ENCODE assay signal across 1 cellular context in genomic region chr17:48970865-48971687, GRCh38.
A peak's percentile ranks its signal among the peaks of the same experiment; 100 is the strongest.
TF ChIP-seq lines count a peak whose summit lies in the region.

No MANE protein-coding gene starts in this region.

TF ChIP-seq in HepG2, 621 proteins besides CTCF, POLR2A, EP300 and RAD21 (continued from another document and continues in another):
- TF ChIP-seq STAT6 (CRISPR knock-in tag; IDR thresholded peaks at IDR 0.05; ENCODE audit: borderline replicate concordance): no peak
- peak; percentile 76; the same call in 1 of the 2 replicates for TF ChIP-seq ZNF609 (CRISPR knock-in tag; IDR thresholded peaks at IDR 0.05; ENCODE audit: borderline replicate concordance)
- TF ChIP-seq RBFOX2 (IDR thresholded peaks at IDR 0.05; ENCODE audit: low read depth, low read length): no peak
- no peak for TF ChIP-seq ATF1 (CRISPR knock-in tag; IDR thresholded peaks at IDR 0.05)
- TF ChIP-seq ZNF775 (CRISPR knock-in tag; IDR thresholded peaks at IDR 0.05; ENCODE audit: borderline replicate concordance): no peak
- TF ChIP-seq ZNF644 (CRISPR knock-in tag; IDR thresholded peaks at IDR 0.05; ENCODE audit: low read depth): peak; percentile 89; the same call in 1 of the 2 replicates
- TF ChIP-seq SP1 (IDR thresholded peaks at IDR 0.05): no peak
- no peak for TF ChIP-seq SP1 (CRISPR knock-in tag; IDR thresholded peaks at IDR 0.05)
- TF ChIP-seq KMT2B (CRISPR knock-in tag; IDR thresholded peaks at IDR 0.05): peak; percentile 74; the same call in 1 of the 2 replicates
- peak; percentile 37 for TF ChIP-seq CEBPG (CRISPR knock-in tag; IDR thresholded peaks at IDR 0.05)
- TF ChIP-seq, protein P1, sequence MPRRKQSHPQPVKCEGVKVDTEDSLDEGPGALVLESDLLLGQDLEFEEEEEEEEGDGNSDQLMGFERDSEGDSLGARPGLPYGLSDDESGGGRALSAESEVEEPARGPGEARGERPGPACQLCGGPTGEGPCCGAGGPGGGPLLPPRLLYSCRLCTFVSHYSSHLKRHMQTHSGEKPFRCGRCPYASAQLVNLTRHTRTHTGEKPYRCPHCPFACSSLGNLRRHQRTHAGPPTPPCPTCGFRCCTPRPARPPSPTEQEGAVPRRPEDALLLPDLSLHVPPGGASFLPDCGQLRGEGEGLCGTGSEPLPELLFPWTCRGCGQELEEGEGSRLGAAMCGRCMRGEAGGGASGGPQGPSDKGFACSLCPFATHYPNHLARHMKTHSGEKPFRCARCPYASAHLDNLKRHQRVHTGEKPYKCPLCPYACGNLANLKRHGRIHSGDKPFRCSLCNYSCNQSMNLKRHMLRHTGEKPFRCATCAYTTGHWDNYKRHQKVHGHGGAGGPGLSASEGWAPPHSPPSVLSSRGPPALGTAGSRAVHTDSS (CRISPR knock-in tag; conservative IDR thresholded peaks at IDR 0.05): 0 out of 2 replicates have a peak, but pooled peaks have one; percentile 44
- TF ChIP-seq ARID5B (CRISPR knock-in tag; IDR thresholded peaks at IDR 0.05): peak; percentile 92
- TF ChIP-seq ETV5 (CRISPR knock-in tag; IDR thresholded peaks at IDR 0.05; ENCODE audit: borderline replicate concordance): peak; percentile 63
- peak; percentile 47; the same call in 1 of the 2 replicates for TF ChIP-seq ZNF878 (CRISPR knock-in tag; IDR thresholded peaks at IDR 0.05)
- TF ChIP-seq PCBP2 (optimal IDR thresholded peaks at IDR 0.05; ENCODE audit: low read depth, low read length, poor library complexity, severe bottlenecking): no peak
- TF ChIP-seq ZBTB33 (CRISPR knock-in tag; IDR thresholded peaks at IDR 0.05): peak; percentile 21; the same call in 1 of the 2 replicates
- no peak for TF ChIP-seq ZBTB39 (CRISPR knock-in tag; IDR thresholded peaks at IDR 0.05)
- no peak for TF ChIP-seq ATM (IDR thresholded peaks at IDR 0.05; ENCODE audit: borderline replicate concordance)
- 0 out of 2 replicates have a peak, but pooled peaks have one; percentile 65 for TF ChIP-seq ERF (CRISPR knock-in tag; IDR thresholded peaks at IDR 0.05)
- TF ChIP-seq, protein P2, sequence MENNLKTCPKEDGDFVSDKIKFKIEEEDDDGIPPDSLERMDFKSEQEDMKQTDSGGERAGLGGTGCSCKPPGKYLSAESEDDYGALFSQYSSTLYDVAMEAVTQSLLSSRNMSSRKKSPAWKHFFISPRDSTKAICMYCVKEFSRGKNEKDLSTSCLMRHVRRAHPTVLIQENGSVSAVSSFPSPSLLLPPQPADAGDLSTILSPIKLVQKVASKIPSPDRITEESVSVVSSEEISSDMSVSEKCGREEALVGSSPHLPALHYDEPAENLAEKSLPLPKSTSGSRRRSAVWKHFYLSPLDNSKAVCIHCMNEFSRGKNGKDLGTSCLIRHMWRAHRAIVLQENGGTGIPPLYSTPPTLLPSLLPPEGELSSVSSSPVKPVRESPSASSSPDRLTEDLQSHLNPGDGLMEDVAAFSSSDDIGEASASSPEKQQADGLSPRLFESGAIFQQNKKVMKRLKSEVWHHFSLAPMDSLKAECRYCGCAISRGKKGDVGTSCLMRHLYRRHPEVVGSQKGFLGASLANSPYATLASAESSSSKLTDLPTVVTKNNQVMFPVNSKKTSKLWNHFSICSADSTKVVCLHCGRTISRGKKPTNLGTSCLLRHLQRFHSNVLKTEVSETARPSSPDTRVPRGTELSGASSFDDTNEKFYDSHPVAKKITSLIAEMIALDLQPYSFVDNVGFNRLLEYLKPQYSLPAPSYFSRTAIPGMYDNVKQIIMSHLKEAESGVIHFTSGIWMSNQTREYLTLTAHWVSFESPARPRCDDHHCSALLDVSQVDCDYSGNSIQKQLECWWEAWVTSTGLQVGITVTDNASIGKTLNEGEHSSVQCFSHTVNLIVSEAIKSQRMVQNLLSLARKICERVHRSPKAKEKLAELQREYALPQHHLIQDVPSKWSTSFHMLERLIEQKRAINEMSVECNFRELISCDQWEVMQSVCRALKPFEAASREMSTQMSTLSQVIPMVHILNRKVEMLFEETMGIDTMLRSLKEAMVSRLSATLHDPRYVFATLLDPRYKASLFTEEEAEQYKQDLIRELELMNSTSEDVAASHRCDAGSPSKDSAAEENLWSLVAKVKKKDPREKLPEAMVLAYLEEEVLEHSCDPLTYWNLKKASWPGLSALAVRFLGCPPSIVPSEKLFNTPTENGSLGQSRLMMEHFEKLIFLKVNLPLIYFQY (CRISPR knock-in tag; IDR thresholded peaks at IDR 0.05; ENCODE audit: borderline replicate concordance): peak; percentile 51; the same call in 1 of the 2 replicates
- peak; percentile 92 for TF ChIP-seq FOSL2 (CRISPR knock-in tag; IDR thresholded peaks at IDR 0.05)
- no peak for TF ChIP-seq ELF4 (CRISPR knock-in tag; IDR thresholded peaks at IDR 0.05; ENCODE audit: borderline replicate concordance)
- TF ChIP-seq ZBTB44 (CRISPR knock-in tag; IDR thresholded peaks at IDR 0.05): no peak
- TF ChIP-seq IRX3 (CRISPR knock-in tag; IDR thresholded peaks at IDR 0.05; ENCODE audit: borderline replicate concordance, low read depth): no peak; the same call in 1 of the 2 replicates
- no peak for TF ChIP-seq MTF1 (CRISPR knock-in tag; IDR thresholded peaks at IDR 0.05)
- TF ChIP-seq, protein P3, sequence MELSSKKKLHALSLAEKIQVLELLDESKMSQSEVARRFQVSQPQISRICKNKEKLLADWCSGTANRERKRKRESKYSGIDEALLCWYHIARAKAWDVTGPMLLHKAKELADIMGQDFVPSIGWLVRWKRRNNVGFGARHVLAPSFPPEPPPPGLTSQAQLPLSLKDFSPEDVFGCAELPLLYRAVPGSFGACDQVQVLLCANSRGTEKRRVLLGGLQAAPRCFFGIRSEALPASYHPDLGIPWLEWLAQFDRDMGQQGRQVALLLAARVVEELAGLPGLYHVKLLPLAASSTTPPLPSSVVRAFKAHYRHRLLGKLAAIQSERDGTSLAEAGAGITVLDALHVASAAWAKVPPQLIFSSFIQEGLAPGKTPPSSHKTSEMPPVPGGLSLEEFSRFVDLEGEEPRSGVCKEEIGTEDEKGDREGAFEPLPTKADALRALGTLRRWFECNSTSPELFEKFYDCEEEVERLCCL (CRISPR knock-in tag; IDR thresholded peaks at IDR 0.05; ENCODE audit: borderline replicate concordance): no peak
- no peak for TF ChIP-seq ZKSCAN1 (IDR thresholded peaks at IDR 0.05; ENCODE audit: low read length)
- no peak for TF ChIP-seq MEF2D (CRISPR knock-in tag; IDR thresholded peaks at IDR 0.05)
